Comparison of ENCODE assay signal across 1 cellular context in the genomic region with DNA sequence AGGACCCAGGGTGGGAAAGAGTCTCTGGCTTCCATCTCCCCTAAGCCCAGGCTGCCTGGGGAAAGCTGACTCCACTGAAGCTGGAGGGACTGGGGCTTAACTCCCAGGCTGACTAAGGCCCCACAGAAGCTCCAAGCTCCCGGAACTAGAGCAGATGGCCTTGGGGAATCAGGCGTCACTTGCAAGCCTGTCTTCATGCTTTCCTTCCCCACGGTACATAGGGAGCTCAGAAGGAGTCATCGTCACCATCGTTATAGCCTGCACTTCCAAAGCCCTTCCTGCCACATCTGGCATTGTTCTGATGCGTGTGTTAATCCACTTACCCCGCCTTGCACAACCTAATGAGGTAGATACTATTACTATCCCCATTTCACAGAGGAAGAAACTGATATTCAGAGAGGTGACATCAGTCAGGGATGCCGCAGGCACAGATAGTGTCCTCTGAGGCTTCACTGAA.
A peak's percentile ranks its signal among the peaks of the same experiment; 100 is the strongest.
TF ChIP-seq lines count a peak whose summit lies in the region.

No MANE protein-coding gene starts in this region.

TF ChIP-seq in K562, 482 proteins besides CTCF, POLR2A, EP300 and RAD21 (continued from another document):
- TF ChIP-seq HES1 (IDR thresholded peaks at IDR 0.05; ENCODE audit: low read depth) = no peak
- TF ChIP-seq BCOR (IDR thresholded peaks at IDR 0.05) = peak; percentile 39; the same call in 1 of the 2 replicates
- TF ChIP-seq RBFOX2 (IDR thresholded peaks at IDR 0.05; ENCODE audit: low read depth, low read length) = no peak
- TF ChIP-seq TAF9B (IDR thresholded peaks at IDR 0.05; ENCODE audit: partially characterized antibody) = no peak
- TF ChIP-seq ELF1 (tag; IDR thresholded peaks at IDR 0.05) = no peak
- peak; percentile 82 for TF ChIP-seq ESRRA (IDR thresholded peaks at IDR 0.05; ENCODE audit: borderline replicate concordance, low read depth)
- no peak for TF ChIP-seq NFRKB (IDR thresholded peaks at IDR 0.05; ENCODE audit: low read depth)
- peak; percentile 71 for TF ChIP-seq RBM25 (IDR thresholded peaks at IDR 0.05; ENCODE audit: low read depth, low read length, severe bottlenecking)
- 0 out of 2 replicates have a peak, but pooled peaks have one; percentile 40 for TF ChIP-seq HDAC2 (IDR thresholded peaks at IDR 0.05)
- no peak for TF ChIP-seq KLF1 (tag; IDR thresholded peaks at IDR 0.05)
- peak in 1 of 2 experiments; percentile 58; a peak in 1 of 4 replicates for TF ChIP-seq KDM1A (IDR thresholded peaks at IDR 0.05)
- TF ChIP-seq TAL1 (IDR thresholded peaks at IDR 0.05) = no peak
- no peak for TF ChIP-seq EZH2 (IDR thresholded peaks at IDR 0.05; ENCODE audit: borderline replicate concordance, low read depth, low read length)
- no peak for TF ChIP-seq HOXB6 (CRISPR knock-in tag; IDR thresholded peaks at IDR 0.05; ENCODE audit: borderline replicate concordance)
- no peak for TF ChIP-seq ZBTB8A (IDR thresholded peaks at IDR 0.05; ENCODE audit: partially characterized antibody)
